In the genomic region with DNA sequence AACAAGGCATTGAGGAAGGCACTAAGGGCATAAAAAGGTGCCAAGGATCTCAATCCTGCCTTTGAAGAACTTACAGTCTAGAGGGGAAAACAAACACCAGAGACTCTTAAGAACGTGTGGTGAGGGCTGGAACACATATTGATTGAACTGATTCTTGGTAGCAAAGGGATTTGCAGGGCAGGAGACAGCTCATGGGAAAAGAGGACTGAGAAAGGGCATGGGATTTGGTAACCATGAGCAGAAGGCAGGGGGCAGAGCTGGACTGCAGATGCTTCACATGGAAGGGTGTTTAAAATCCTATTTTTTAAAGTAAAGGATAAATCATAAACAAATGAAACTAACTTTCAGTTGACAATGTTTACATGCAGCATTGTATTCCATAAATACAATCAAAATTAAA, we compare ENCODE assay signal across 1 cellular context.
TF ChIP-seq lines count a peak whose summit lies in the region.

No MANE protein-coding gene starts in this region.

TF ChIP-seq in K562, 482 proteins besides CTCF, POLR2A, EP300 and RAD21 (continued from another document):
- TF ChIP-seq ETV5 (CRISPR knock-in tag; IDR thresholded peaks at IDR 0.05; ENCODE audit: low read depth): no peak
- TF ChIP-seq HMG20A (CRISPR knock-in tag; conservative IDR thresholded peaks at IDR 0.05): no peak
- TF ChIP-seq NR3C1 (CRISPR knock-in tag; IDR thresholded peaks at IDR 0.05): no peak
- TF ChIP-seq, protein P1, sequence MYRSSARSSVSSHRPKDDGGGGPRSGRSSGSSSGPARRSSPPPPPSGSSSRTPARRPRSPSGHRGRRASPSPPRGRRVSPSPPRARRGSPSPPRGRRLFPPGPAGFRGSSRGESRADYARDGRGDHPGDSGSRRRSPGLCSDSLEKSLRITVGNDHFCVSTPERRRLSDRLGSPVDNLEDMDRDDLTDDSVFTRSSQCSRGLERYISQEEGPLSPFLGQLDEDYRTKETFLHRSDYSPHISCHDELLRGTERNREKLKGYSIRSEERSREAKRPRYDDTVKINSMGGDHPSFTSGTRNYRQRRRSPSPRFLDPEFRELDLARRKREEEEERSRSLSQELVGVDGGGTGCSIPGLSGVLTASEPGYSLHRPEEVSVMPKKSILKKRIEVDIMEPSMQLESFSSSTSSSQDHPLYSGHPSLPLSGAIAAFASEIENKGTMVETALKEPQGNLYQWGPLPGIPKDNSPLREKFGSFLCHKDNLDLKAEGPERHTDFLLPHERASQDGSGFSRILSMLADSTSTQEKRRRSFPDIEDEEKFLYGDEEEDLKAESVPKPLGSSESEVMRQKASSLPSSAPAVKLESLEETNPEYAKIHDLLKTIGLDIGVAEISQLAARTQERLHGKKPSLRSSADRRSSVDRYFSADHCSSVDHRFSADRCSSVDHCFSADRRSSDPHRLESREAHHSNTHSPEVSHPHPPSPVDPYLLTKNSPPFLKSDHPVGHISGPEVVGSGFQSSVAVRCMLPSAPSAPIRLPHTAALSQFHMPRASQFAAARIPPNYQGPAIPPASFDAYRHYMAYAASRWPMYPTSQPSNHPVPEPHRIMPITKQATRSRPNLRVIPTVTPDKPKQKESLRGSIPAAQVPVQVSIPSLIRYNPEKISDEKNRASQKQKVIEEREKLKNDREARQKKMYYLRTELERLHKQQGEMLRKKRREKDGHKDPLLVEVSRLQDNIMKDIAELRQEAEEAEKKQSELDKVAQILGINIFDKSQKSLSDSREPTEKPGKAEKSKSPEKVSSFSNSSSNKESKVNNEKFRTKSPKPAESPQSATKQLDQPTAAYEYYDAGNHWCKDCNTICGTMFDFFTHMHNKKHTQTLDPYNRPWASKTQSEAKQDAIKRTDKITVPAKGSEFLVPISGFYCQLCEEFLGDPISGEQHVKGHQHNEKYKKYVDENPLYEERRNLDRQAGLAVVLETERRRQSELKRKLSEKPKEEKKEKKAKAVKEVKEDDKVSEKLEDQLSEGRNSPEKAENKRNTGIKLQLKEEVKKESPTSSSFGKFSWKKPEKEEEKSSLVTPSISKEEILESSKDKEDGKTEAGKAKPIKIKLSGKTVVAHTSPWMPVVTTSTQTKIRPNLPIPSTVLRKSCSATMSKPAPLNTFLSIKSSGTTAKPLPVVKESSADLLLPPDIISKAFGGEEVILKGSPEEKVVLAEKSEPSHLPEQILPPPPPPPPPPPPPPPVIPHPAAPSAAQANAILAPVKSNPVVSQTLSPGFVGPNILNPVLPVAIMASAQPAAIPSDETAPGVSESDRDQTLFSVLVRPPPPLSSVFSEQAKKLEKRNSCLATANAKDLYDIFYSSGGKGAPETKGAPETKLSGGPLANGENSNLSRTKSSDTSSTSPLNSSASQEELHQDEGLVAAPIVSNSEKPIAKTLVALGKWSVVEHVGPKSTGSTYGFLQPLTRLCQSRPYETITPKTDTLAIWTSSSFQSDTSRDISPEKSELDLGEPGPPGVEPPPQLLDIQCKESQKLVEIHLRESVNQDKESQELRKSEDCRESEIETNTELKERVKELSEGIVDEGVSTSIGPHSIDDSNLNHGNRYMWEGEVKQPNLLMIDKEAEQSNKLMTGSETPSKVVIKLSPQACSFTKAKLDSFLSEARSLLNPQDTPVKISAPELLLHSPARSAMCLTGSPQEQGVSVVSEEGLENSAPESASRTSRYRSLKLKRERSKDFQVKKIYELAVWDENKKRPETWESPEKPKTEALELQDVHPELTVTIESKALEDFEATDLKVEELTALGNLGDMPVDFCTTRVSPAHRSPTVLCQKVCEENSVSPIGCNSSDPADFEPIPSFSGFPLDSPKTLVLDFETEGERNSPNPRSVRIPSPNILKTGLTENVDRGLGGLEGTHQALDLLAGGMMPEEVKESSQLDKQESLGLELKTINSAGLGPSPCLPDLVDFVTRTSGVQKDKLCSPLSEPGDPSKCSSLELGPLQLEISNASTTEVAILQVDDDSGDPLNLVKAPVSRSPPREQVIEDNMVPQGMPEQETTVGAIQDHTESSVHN (IDR thresholded peaks at IDR 0.05; ENCODE audit: borderline replicate concordance in 1 of 2, low read depth in 1 of 2): 0 out of 4 replicates have a peak, but pooled peaks of 1 of the 2 experiments have one; percentile 37
- TF ChIP-seq, protein P2, sequence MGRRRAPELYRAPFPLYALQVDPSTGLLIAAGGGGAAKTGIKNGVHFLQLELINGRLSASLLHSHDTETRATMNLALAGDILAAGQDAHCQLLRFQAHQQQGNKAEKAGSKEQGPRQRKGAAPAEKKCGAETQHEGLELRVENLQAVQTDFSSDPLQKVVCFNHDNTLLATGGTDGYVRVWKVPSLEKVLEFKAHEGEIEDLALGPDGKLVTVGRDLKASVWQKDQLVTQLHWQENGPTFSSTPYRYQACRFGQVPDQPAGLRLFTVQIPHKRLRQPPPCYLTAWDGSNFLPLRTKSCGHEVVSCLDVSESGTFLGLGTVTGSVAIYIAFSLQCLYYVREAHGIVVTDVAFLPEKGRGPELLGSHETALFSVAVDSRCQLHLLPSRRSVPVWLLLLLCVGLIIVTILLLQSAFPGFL (CRISPR knock-in tag; IDR thresholded peaks at IDR 0.05): no peak
- TF ChIP-seq MAZ (CRISPR knock-in tag; conservative IDR thresholded peaks at IDR 0.05 in 1 of 2, IDR thresholded peaks at IDR 0.05 in 1 of 2): 0 out of 4 replicates have a peak, but pooled peaks of 1 of the 2 experiments have one; percentile 30
- TF ChIP-seq, protein P3, sequence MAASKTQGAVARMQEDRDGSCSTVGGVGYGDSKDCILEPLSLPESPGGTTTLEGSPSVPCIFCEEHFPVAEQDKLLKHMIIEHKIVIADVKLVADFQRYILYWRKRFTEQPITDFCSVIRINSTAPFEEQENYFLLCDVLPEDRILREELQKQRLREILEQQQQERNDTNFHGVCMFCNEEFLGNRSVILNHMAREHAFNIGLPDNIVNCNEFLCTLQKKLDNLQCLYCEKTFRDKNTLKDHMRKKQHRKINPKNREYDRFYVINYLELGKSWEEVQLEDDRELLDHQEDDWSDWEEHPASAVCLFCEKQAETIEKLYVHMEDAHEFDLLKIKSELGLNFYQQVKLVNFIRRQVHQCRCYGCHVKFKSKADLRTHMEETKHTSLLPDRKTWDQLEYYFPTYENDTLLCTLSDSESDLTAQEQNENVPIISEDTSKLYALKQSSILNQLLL (CRISPR knock-in tag; IDR thresholded peaks at IDR 0.05; ENCODE audit: borderline replicate concordance): no peak
- no peak for TF ChIP-seq HNRNPUL1 (IDR thresholded peaks at IDR 0.05; ENCODE audit: low read length)
- TF ChIP-seq ZNF133 (CRISPR knock-in tag; IDR thresholded peaks at IDR 0.05): no peak
- TF ChIP-seq, protein P4, sequence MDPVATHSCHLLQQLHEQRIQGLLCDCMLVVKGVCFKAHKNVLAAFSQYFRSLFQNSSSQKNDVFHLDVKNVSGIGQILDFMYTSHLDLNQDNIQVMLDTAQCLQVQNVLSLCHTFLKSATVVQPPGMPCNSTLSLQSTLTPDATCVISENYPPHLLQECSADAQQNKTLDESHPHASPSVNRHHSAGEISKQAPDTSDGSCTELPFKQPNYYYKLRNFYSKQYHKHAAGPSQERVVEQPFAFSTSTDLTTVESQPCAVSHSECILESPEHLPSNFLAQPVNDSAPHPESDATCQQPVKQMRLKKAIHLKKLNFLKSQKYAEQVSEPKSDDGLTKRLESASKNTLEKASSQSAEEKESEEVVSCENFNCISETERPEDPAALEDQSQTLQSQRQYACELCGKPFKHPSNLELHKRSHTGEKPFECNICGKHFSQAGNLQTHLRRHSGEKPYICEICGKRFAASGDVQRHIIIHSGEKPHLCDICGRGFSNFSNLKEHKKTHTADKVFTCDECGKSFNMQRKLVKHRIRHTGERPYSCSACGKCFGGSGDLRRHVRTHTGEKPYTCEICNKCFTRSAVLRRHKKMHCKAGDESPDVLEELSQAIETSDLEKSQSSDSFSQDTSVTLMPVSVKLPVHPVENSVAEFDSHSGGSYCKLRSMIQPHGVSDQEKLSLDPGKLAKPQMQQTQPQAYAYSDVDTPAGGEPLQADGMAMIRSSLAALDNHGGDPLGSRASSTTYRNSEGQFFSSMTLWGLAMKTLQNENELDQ (CRISPR knock-in tag; IDR thresholded peaks at IDR 0.05; ENCODE audit: borderline replicate concordance): no peak
- no peak for TF ChIP-seq HEY1 (CRISPR knock-in tag; IDR thresholded peaks at IDR 0.05; ENCODE audit: borderline replicate concordance)
